ENCODE assay signal across 10 cellular contexts in the genomic region with DNA sequence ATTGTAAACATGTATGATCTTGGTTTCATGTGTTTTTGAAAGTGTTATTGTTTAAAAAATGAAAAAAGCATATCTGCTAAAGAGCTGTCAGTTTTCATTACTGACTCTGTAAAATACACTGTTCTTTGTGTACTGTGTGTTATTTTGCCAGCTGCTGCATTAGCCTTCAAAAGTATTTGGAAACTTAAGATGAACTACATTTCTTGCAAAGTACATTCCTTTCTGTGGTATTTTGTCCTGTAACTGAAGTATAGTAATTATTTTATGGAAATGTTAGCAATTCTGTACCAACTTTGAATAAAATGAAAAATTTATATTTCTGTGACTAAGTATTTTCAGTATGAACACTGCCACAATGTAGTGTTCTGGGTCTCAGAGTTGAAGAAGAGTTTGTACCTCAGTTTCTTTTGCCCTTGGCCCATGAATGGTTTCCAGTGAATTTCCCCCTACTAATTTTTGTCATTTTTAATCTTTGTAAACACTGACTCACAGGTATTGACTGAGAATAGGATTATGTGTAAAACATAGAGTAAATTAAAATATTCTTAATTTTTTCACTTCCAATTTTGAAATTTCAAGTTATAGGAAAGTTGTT.
"Had no signal": no experiment of that assay in that cellular context is flagged by ENCODE, and none has a peak within 500 bp of the region (broad histone marks: within the 10 kb centered on the region; RNA-seq: fewer than 3 reads in every experiment).

No MANE protein-coding gene starts in this region.

- H3K9me3 Mint-ChIP-seq: activated CD4-positive, alpha-beta T cell treated with anti-CD3 and anti-CD28 coated beads, Interleukin-2, amount 10 ng/mL, durations not matched to agents 24 days and 14 days; mesothelial cell of epicardium; stimulated activated memory B cell treated with anti-CD40 and anti-IgM and Interleukin-4, amounts not matched to agents 10 μg/mL and 1 μg/mL and 100 μg/mL, for 72 hours had no signal

- H3K36me3 ChIP-seq: adrenal gland, cardiac muscle cell, pancreas had no signal

- H3K4me3 ChIP-seq: adrenal gland, cardiac muscle cell, lung, pancreas had no signal

- H3K9me3 ChIP-seq: adrenal gland, pancreas had no signal

- H3K4me3 Mint-ChIP-seq: activated CD4-positive, alpha-beta T cell treated with anti-CD3 and anti-CD28 coated beads, Interleukin-2, amount 10 ng/mL, durations not matched to agents 24 days and 14 days; mesothelial cell of epicardium; stimulated activated memory B cell treated with anti-CD40 and anti-IgM and Interleukin-4, amounts not matched to agents 10 μg/mL and 1 μg/mL and 100 μg/mL, for 72 hours; T-helper 17 cell had no signal

- H3K27ac Mint-ChIP-seq: stimulated activated memory B cell treated with anti-CD40 and anti-IgM and Interleukin-4, amounts not matched to agents 10 μg/mL and 1 μg/mL and 100 μg/mL, for 72 hours; T-helper 17 cell had no signal

- H3K27me3 Mint-ChIP-seq: activated CD4-positive, alpha-beta T cell treated with anti-CD3 and anti-CD28 coated beads, Interleukin-2, amount 10 ng/mL, durations not matched to agents 24 days and 14 days; stimulated activated memory B cell treated with anti-CD40 and anti-IgM and Interleukin-4, amounts not matched to agents 10 μg/mL and 1 μg/mL and 100 μg/mL, for 72 hours; T-helper 17 cell had no signal

- DNase-seq: activated CD4-positive, alpha-beta T cell treated with anti-CD3 and anti-CD28 coated beads, Interleukin-2, amount 10 ng/mL, durations not matched to agents 24 days and 14 days; adrenal gland; erythroblast; left colon; pancreas; T-helper 17 cell had no signal

- H3K27me3 ChIP-seq: adrenal gland, cardiac muscle cell, pancreas had no signal

- ATAC-seq: left colon; pancreas; stimulated activated memory B cell treated with anti-CD40 and anti-IgM and Interleukin-4, amounts not matched to agents 10 μg/mL and 1 μg/mL and 100 μg/mL, for 72 hours; T-helper 17 cell had no signal

- H3K27ac ChIP-seq: adrenal gland, pancreas had no signal
